1 cellular context compared by ENCODE assay signal in genomic region chr5:176391479-176391878, GRCh38.
TF ChIP-seq lines count a peak whose summit lies in the region.

No MANE protein-coding gene starts in this region.

TF ChIP-seq in H1, 55 proteins besides CTCF, POLR2A, EP300 and RAD21:
- TF ChIP-seq YY1 (IDR thresholded peaks at IDR 0.05; ENCODE audit: low read depth, low read length) (no peak), GTF2F1 (IDR thresholded peaks at IDR 0.05; ENCODE audit: borderline replicate concordance, low read depth, low read length) (no peak), CEBPB (IDR thresholded peaks at IDR 0.05; ENCODE audit: low read depth, low read length) (no peak), EGR1 (IDR thresholded peaks at IDR 0.05; ENCODE audit: borderline replicate concordance, low read depth, low read length) (no peak), CREB1 (IDR thresholded peaks at IDR 0.05) (no peak), NANOG (IDR thresholded peaks at IDR 0.05; ENCODE audit: insufficient read depth, low read depth, low read length, poor library complexity, severe bottlenecking) (no peak), ASH2L (IDR thresholded peaks at IDR 0.05; ENCODE audit: low read length) (no peak), EZH2 (IDR thresholded peaks at IDR 0.05; ENCODE audit: low read depth, low read length, severe bottlenecking) (no peak), SRF (IDR thresholded peaks at IDR 0.05; ENCODE audit: low read depth, low read length) (no peak), JUND (IDR thresholded peaks at IDR 0.05; ENCODE audit: low read length) (no peak)
